1 cellular context compared by ENCODE assay signal in the genomic region with DNA sequence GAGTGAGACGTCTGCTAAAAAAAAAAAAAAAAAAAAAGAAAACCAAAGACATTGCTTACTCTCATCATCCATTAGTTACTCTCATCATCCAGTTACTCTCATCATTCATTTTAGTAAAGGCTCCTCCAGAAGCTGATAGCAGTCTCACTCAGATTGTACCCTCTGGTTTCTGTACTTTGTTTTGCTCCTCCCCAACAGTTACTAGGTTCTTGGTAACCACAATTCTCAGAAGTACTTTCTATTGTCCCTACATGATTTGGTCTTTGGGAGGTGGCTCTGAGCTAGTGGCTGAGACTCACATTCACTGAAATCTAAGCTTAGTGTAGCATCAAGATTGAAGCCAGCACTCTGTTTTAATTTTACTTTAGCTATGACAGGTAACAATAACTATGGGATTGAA.
TF ChIP-seq lines count a peak whose summit lies in the region.

No MANE protein-coding gene starts in this region.

TF ChIP-seq in GM23338, 12 proteins besides CTCF, POLR2A, EP300 and RAD21:
- TF ChIP-seq, protein P1, sequence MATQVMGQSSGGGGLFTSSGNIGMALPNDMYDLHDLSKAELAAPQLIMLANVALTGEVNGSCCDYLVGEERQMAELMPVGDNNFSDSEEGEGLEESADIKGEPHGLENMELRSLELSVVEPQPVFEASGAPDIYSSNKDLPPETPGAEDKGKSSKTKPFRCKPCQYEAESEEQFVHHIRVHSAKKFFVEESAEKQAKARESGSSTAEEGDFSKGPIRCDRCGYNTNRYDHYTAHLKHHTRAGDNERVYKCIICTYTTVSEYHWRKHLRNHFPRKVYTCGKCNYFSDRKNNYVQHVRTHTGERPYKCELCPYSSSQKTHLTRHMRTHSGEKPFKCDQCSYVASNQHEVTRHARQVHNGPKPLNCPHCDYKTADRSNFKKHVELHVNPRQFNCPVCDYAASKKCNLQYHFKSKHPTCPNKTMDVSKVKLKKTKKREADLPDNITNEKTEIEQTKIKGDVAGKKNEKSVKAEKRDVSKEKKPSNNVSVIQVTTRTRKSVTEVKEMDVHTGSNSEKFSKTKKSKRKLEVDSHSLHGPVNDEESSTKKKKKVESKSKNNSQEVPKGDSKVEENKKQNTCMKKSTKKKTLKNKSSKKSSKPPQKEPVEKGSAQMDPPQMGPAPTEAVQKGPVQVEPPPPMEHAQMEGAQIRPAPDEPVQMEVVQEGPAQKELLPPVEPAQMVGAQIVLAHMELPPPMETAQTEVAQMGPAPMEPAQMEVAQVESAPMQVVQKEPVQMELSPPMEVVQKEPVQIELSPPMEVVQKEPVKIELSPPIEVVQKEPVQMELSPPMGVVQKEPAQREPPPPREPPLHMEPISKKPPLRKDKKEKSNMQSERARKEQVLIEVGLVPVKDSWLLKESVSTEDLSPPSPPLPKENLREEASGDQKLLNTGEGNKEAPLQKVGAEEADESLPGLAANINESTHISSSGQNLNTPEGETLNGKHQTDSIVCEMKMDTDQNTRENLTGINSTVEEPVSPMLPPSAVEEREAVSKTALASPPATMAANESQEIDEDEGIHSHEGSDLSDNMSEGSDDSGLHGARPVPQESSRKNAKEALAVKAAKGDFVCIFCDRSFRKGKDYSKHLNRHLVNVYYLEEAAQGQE (IDR thresholded peaks at IDR 0.05; ENCODE audit: unreplicated experiment): no peak
- TF ChIP-seq ZNF114 (CRISPR knock-in tag; IDR thresholded peaks at IDR 0.05) (no peak), EZH2 (IDR thresholded peaks at IDR 0.05; ENCODE audit: low read depth, unreplicated experiment) (no peak)
